ENCODE assay signal across 9 cellular contexts in the genomic region with DNA sequence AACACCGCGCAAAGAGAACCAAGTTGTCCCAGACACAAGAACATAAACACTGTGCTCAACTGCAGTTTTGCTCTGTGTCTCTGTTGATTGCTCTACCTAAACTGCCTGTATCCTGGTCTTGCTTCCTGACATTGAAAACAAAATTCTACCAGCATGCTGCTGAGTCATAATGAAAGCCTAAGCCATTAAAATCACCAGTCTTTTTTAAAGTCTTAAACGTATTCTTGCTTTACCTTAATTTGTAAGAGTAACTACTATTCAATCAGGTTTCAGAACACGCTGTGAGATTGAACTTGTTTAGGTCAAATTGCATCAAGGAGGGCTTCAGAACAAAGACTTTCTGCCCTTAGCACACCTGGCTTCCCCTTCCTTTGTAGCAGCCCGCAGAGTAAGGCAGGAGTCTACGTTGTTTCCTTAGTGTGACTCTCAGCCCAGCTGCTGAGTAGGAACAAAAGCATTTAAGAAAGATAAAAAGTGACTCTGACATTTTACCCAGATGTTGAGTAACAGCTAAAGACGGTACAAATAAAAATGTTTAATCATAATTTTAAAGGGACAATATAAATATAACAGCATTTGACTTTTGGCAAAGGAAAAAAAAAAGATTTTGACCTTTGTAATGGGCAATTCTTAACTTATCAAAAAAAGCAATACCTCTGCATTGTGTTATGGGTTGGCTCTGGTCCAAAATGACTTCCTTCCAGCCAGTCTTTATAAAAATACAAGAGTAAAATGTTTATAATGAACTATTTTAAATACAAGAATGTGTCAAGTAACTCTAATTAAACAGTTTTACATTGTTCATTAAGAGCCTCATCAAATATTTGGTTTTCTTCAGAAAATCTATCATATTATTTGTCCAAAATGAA.
DNase-seq lines count a peak whose midpoint lies in the region; ATAC-seq, FAIRE-seq and TF ChIP-seq lines count a peak whose summit lies in the region.
"Had no signal": no experiment of that assay in that cellular context is flagged by ENCODE, and none has a peak within 500 bp of the region (broad histone marks: within the 10 kb centered on the region; RNA-seq: fewer than 3 reads in every experiment).

No MANE protein-coding gene starts in this region.

- TF ChIP-seq EP300 in A549 (IDR thresholded peaks at IDR 0.05) = peak in 1 of 2 experiments; percentile 38; a peak in 1 of 5 replicates
- TF ChIP-seq EP300 in suprapubic skin (IDR thresholded peaks at IDR 0.05) = no peak

- DNase-seq in A549 (ENCODE audit: low read depth in 1 of 2, low spot score in 1 of 2) = peak; percentile 0 to 18
- DNase-seq in bronchial epithelial cell (ENCODE audit: low read depth) = peak; percentile 86
- DNase-seq in smooth muscle cell of the brain vasculature (ENCODE audit: low read depth, low spot score) = peak; percentile 35
- DNase-seq in suprapubic skin (ENCODE audit: low spot score in 2 of 2) = no peak
- no peak for DNase-seq in NCI-H1436 (lab: John Stamatoyannopoulos, UW)
- DNase-seq in effector memory CD4-positive, alpha-beta T cell = no peak
- DNase-seq: activated naive CD8-positive, alpha-beta T cell treated with anti-CD3 and anti-CD28 coated beads, Interleukin-2, amount 10 ng/mL, durations not matched to agents 7 days and 5 days had no signal

- ATAC-seq in A549 (peak; percentile 54 to 89; a peak in 4 of 6 replicates), GM19463 (IDR thresholded peaks at IDR 0.05; ENCODE audit: unreplicated experiment) (peak; percentile 45), HG03565 (IDR thresholded peaks at IDR 0.05; ENCODE audit: unreplicated experiment) (peak; percentile 45)

- H3K9me3 ChIP-seq in A549 = no peaks in the 10 kb centered on the region
- no peaks in the 10 kb centered on the region for H3K9me3 ChIP-seq in suprapubic skin
- no peaks in the 10 kb centered on the region for H3K9me3 ChIP-seq in effector memory CD4-positive, alpha-beta T cell (ENCODE audit: control insufficient read depth, low read length)

- no peak overlapping the region for H3K4me3 ChIP-seq in A549
- no peak overlapping the region for H3K4me3 ChIP-seq in bronchial epithelial cell (ENCODE audit: low read depth, low read length)
- no peak overlapping the region for H3K4me3 ChIP-seq in suprapubic skin
- H3K4me3 ChIP-seq in effector memory CD4-positive, alpha-beta T cell (ENCODE audit: insufficient read depth, low read depth, low read length, poor library complexity, severe bottlenecking) = no peak overlapping the region

- H3K36me3 ChIP-seq in bronchial epithelial cell (ENCODE audit: control insufficient read depth, insufficient read depth, low read length) = no peaks in the 10 kb centered on the region
- no peaks in the 10 kb centered on the region for H3K36me3 ChIP-seq in suprapubic skin
- no peaks in the 10 kb centered on the region for H3K36me3 ChIP-seq in effector memory CD4-positive, alpha-beta T cell (ENCODE audit: control insufficient read depth, insufficient read depth, low read length)

- FAIRE-seq in A549 (lab: Jason Lieb, UNC) (no peak), bronchial epithelial cell (lab: Jason Lieb, UNC) (peak; percentile 91)

- no peak for TF ChIP-seq RAD21 in A549 (conservative IDR thresholded peaks at IDR 0.05 in 1 of 2, IDR thresholded peaks at IDR 0.05 in 1 of 2)

- H3K4me2 ChIP-seq in A549 = peak overlapping the region; percentile 59

- POLR2A ChIA-PET in A549 (lab: Yijun Ruan, JAX) = no interaction called here

- H3K27me3 ChIP-seq in bronchial epithelial cell (ENCODE audit: control insufficient read depth, insufficient read depth, low read length) = no peaks in the 10 kb centered on the region
- no peaks in the 10 kb centered on the region for H3K27me3 ChIP-seq in suprapubic skin
- H3K27me3 ChIP-seq in effector memory CD4-positive, alpha-beta T cell (replicated peaks; ENCODE audit: control insufficient read depth, insufficient read depth, low read length, poor library complexity, severe bottlenecking) = no peaks in the 10 kb centered on the region

- H3K4me1 ChIP-seq in A549 = peaks cover 15% of the 10 kb centered on the region
- H3K4me1 ChIP-seq in suprapubic skin = no peaks in the 10 kb centered on the region
- no peaks in the 10 kb centered on the region for H3K4me1 ChIP-seq in effector memory CD4-positive, alpha-beta T cell (ENCODE audit: control insufficient read depth, insufficient read depth, low read length, poor library complexity, severe bottlenecking)

- TF ChIP-seq CTCF in A549 (IDR thresholded peaks at IDR 0.05) = no peak
- TF ChIP-seq CTCF in bronchial epithelial cell (IDR thresholded peaks at IDR 0.05; ENCODE audit: insufficient read depth, low read length, severe bottlenecking) = no peak
- no peak for TF ChIP-seq CTCF in suprapubic skin (IDR thresholded peaks at IDR 0.05)

- CTCF ChIA-PET in A549 (lab: Yijun Ruan, JAX) = interaction anchor here (1.2 kb wide), 1 partner anchor 505 kb away, joined by 5 read pairs; no protein-coding TSS in a partner anchor

- TF ChIP-seq POLR2A in A549 (IDR thresholded peaks at IDR 0.05; ENCODE audit: low read length) = no peak
- TF ChIP-seq POLR2A in suprapubic skin (IDR thresholded peaks at IDR 0.05) = no peak

- H3K27ac ChIP-seq in A549 (peak overlapping the region; percentile 72 to 83), suprapubic skin (no peak overlapping the region)
- H3K27ac ChIP-seq in effector memory CD4-positive, alpha-beta T cell (ENCODE audit: insufficient read depth, low read length, poor library complexity, severe bottlenecking) = no peak overlapping the region

- 33% methylated on average over 7 of the region's 7 CpGs for WGBS in A549 (ENCODE audit: missing lambda C conversion rate)
- 38% methylated on average over 7 of the region's 7 CpGs for WGBS in suprapubic skin

TF ChIP-seq in A549, 52 proteins besides CTCF, POLR2A, EP300 and RAD21:
- TF ChIP-seq RARB (CRISPR knock-in tag; IDR thresholded peaks at IDR 0.05) (no peak), CEBPB (IDR thresholded peaks at IDR 0.05) (0 out of 4 replicates have a peak, but pooled peaks of 1 of the 2 experiments have one; percentile 36), JUN (IDR thresholded peaks at IDR 0.05) (no peak), MAFK (IDR thresholded peaks at IDR 0.05; ENCODE audit: partially characterized antibody) (no peak), JUNB (IDR thresholded peaks at IDR 0.05) (0 out of 2 replicates have a peak, but pooled peaks have one; percentile 26), RCOR1 (IDR thresholded peaks at IDR 0.05; ENCODE audit: low read depth, low read length) (no peak), FOSL2 (IDR thresholded peaks at IDR 0.05) (0 out of 2 replicates have a peak, but pooled peaks have one; percentile 26), FOSL2 (CRISPR knock-in tag; IDR thresholded peaks at IDR 0.05) (no peak)

Comparison
In these comparisons a context has a peak if more than half of its experiments do, and no peak if none do; other contexts are left out.
1. DNase-seq: peak in A549 (2 of 2), bronchial epithelial cell (single experiment) and smooth muscle cell of the brain vasculature (single experiment); none in suprapubic skin (0 of 2), NCI-H1436 (single experiment) and effector memory CD4-positive, alpha-beta T cell (0 of 3).
2. H3K27ac ChIP-seq: peak in A549 (2 of 2); none in suprapubic skin (single experiment) and effector memory CD4-positive, alpha-beta T cell (single experiment).
3. Peak in every context shown above with its lines, with median percentiles within 50 percentile points of each other: ATAC-seq.